Comparison of ENCODE assay signal across 1 cellular context in the genomic region with DNA sequence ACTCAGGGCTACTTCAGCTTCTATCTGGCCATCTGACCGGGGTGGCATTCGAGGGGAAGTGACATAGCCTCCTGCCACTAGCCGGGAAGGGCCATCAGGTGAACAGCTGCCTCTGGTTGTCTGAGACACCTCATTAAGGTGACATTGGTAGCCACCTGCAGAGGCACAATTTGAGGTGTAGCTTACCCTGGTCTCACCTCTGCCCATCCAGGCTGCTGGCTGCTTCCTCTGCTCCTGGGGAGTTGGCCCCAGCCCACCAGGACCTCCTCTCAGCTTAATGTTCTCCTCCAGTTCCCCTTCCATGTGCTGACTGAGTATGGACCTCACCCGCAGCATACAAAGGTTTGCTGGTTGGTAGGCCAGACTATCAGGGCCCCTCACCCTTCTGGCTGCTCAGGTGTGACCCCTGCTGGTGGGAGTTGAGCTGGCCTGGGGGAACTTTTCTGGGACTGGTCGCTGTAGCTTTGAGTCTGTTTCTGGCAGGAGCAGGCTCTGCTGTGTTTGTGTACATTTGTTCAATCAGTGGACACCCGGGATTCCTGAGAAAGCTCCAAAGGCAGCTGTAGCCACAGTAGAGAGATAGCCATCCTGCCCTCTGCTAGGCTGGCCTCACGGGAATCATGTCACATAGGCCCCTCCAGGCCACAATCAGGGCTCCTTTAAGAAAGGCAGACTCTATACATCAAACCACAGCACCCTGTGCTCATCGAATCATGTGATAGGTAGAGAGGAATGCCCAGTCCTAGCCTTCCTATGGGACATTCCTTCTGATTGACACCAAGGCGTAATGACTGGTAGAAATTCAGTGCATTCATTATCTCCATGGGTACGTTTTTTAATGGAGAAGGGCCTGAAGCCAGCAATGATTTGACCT.
TF ChIP-seq lines count a peak whose summit lies in the region.

No MANE protein-coding gene starts in this region.

TF ChIP-seq in WTC11, 78 proteins besides CTCF, POLR2A, EP300 and RAD21 (continued from another document):
- TF ChIP-seq, protein P1, sequence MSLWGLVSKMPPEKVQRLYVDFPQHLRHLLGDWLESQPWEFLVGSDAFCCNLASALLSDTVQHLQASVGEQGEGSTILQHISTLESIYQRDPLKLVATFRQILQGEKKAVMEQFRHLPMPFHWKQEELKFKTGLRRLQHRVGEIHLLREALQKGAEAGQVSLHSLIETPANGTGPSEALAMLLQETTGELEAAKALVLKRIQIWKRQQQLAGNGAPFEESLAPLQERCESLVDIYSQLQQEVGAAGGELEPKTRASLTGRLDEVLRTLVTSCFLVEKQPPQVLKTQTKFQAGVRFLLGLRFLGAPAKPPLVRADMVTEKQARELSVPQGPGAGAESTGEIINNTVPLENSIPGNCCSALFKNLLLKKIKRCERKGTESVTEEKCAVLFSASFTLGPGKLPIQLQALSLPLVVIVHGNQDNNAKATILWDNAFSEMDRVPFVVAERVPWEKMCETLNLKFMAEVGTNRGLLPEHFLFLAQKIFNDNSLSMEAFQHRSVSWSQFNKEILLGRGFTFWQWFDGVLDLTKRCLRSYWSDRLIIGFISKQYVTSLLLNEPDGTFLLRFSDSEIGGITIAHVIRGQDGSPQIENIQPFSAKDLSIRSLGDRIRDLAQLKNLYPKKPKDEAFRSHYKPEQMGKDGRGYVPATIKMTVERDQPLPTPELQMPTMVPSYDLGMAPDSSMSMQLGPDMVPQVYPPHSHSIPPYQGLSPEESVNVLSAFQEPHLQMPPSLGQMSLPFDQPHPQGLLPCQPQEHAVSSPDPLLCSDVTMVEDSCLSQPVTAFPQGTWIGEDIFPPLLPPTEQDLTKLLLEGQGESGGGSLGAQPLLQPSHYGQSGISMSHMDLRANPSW (CRISPR knock-in tag; conservative IDR thresholded peaks at IDR 0.05; ENCODE audit: low read depth): no peak
- TF ChIP-seq, protein P2, sequence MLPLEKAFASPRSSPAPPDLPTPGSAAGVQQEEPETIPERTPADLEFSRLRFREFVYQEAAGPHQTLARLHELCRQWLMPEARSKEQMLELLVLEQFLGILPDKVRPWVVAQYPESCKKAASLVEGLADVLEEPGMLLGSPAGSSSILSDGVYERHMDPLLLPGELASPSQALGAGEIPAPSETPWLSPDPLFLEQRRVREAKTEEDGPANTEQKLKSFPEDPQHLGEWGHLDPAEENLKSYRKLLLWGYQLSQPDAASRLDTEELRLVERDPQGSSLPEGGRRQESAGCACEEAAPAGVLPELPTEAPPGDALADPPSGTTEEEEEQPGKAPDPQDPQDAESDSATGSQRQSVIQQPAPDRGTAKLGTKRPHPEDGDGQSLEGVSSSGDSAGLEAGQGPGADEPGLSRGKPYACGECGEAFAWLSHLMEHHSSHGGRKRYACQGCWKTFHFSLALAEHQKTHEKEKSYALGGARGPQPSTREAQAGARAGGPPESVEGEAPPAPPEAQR (CRISPR knock-in tag; IDR thresholded peaks at IDR 0.05): no peak
- no peak for TF ChIP-seq ZBTB43 (CRISPR knock-in tag; IDR thresholded peaks at IDR 0.05)
- TF ChIP-seq, protein P3, sequence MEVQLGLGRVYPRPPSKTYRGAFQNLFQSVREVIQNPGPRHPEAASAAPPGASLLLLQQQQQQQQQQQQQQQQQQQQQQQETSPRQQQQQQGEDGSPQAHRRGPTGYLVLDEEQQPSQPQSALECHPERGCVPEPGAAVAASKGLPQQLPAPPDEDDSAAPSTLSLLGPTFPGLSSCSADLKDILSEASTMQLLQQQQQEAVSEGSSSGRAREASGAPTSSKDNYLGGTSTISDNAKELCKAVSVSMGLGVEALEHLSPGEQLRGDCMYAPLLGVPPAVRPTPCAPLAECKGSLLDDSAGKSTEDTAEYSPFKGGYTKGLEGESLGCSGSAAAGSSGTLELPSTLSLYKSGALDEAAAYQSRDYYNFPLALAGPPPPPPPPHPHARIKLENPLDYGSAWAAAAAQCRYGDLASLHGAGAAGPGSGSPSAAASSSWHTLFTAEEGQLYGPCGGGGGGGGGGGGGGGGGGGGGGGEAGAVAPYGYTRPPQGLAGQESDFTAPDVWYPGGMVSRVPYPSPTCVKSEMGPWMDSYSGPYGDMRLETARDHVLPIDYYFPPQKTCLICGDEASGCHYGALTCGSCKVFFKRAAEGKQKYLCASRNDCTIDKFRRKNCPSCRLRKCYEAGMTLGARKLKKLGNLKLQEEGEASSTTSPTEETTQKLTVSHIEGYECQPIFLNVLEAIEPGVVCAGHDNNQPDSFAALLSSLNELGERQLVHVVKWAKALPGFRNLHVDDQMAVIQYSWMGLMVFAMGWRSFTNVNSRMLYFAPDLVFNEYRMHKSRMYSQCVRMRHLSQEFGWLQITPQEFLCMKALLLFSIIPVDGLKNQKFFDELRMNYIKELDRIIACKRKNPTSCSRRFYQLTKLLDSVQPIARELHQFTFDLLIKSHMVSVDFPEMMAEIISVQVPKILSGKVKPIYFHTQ (CRISPR knock-in tag; IDR thresholded peaks at IDR 0.05): no peak
- no peak for TF ChIP-seq TCF7 (CRISPR knock-in tag; IDR thresholded peaks at IDR 0.05; ENCODE audit: low read depth)
- TF ChIP-seq ZNF532 (CRISPR knock-in tag; IDR thresholded peaks at IDR 0.05; ENCODE audit: borderline replicate concordance): 0 out of 2 replicates have a peak, but pooled peaks have one; percentile 16
- no peak for TF ChIP-seq TEAD1 (CRISPR knock-in tag; IDR thresholded peaks at IDR 0.05)
- TF ChIP-seq ZNF219 (CRISPR knock-in tag; IDR thresholded peaks at IDR 0.05; ENCODE audit: borderline replicate concordance): no peak
TF ChIP-seq in WTC11: peak in this region for 3.
